Comparison of ENCODE assay signal across 1 cellular context in the genomic region with DNA sequence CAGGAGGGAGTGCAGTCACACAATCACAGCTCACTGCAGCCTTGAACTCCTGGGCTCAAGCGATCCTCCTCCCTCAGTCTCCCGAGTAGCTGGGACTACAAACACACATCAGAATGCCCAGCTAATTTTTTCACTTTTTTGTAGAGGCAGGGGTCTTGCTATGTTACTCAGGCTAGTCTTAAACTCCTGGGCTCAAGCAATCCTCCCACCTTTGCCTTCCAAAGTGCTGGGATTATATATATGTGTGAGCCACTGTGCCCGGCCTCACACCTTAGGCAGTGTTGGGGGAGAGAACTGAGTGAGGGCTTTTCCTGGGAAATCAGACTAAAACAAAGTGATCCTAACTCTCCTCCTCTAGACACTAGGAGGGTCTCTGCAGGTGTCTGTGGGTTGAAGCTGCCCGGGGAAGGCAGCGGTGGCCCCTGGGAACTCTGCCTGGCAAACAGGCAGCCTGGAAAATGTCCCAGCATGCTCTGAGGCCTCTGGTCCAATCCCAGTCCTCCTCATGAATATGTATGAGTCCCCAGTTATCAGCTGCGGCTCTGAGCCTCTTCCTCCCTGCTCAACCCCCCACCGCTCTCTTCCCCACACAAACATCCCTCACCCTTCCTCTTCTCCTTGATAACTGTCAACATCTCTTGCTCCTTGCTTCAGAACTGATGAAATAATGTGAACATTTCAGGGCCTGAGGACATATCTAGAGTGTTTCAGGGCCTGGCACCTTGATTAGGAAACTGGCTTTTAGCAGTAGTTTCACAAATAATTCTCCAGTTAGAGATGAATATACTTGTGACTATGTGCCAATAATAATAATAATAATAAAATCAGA.
TF ChIP-seq lines count a peak whose summit lies in the region.

No MANE protein-coding gene starts in this region.

TF ChIP-seq in HepG2, 621 proteins besides CTCF, POLR2A, EP300 and RAD21 (continued from another document and continues in another):
- TF ChIP-seq SMAD1 (CRISPR knock-in tag; IDR thresholded peaks at IDR 0.05; ENCODE audit: borderline replicate concordance, low read depth) (no peak), RXRB (CRISPR knock-in tag; IDR thresholded peaks at IDR 0.05; ENCODE audit: borderline replicate concordance) (0 out of 2 replicates have a peak, but pooled peaks have one; percentile 36), ZNF572 (CRISPR knock-in tag; IDR thresholded peaks at IDR 0.05) (no peak), ZC3H13 (CRISPR knock-in tag; IDR thresholded peaks at IDR 0.05) (no peak), ZNF780A (CRISPR knock-in tag; IDR thresholded peaks at IDR 0.05) (no peak), RXRA (CRISPR knock-in tag; IDR thresholded peaks at IDR 0.05) (no peak), RNF2 (conservative IDR thresholded peaks at IDR 0.05; ENCODE audit: low read depth) (no peak), ZNF678 (CRISPR knock-in tag; IDR thresholded peaks at IDR 0.05) (no peak), ZKSCAN8 (CRISPR knock-in tag; IDR thresholded peaks at IDR 0.05; ENCODE audit: borderline replicate concordance) (no peak), RBFOX2 (IDR thresholded peaks at IDR 0.05; ENCODE audit: low read depth, low read length) (peak; percentile 59), SATB2 (CRISPR knock-in tag; IDR thresholded peaks at IDR 0.05) (no peak), TOE1 (CRISPR knock-in tag; IDR thresholded peaks at IDR 0.05) (no peak), ZNF841 (CRISPR knock-in tag; IDR thresholded peaks at IDR 0.05; ENCODE audit: borderline replicate concordance) (no peak), EED (CRISPR knock-in tag; IDR thresholded peaks at IDR 0.05) (no peak), ZNF3 (CRISPR knock-in tag; IDR thresholded peaks at IDR 0.05) (no peak), POLR2AphosphoS5 (IDR thresholded peaks at IDR 0.05; ENCODE audit: low read depth, low read length) (peak; percentile 90), TCF12 (IDR thresholded peaks at IDR 0.05) (no peak), TCF12 (CRISPR knock-in tag; IDR thresholded peaks at IDR 0.05) (no peak), HOXA3 (CRISPR knock-in tag; IDR thresholded peaks at IDR 0.05) (no peak; the same call in 1 of the 2 replicates), RAD51 (IDR thresholded peaks at IDR 0.05; ENCODE audit: borderline replicate concordance) (no peak), FOXC1 (CRISPR knock-in tag; IDR thresholded peaks at IDR 0.05; ENCODE audit: borderline replicate concordance) (peak; percentile 25; the same call in 1 of the 2 replicates), PLRG1 (conservative IDR thresholded peaks at IDR 0.05) (no peak), ZFP41 (CRISPR knock-in tag; IDR thresholded peaks at IDR 0.05; ENCODE audit: borderline replicate concordance) (no peak), ZNF296 (CRISPR knock-in tag; conservative IDR thresholded peaks at IDR 0.05) (no peak), NFATC3 (CRISPR knock-in tag; IDR thresholded peaks at IDR 0.05) (no peak), ZNF556 (CRISPR knock-in tag; IDR thresholded peaks at IDR 0.05; ENCODE audit: borderline replicate concordance) (no peak), ZFX (CRISPR knock-in tag; IDR thresholded peaks at IDR 0.05; ENCODE audit: low read depth) (0 out of 2 replicates have a peak, but pooled peaks have one; percentile 30), ZNF17 (CRISPR knock-in tag; IDR thresholded peaks at IDR 0.05) (no peak), CCAR2 (optimal IDR thresholded peaks at IDR 0.05; ENCODE audit: low read depth, low read length) (no peak), GATAD2A (CRISPR knock-in tag; IDR thresholded peaks at IDR 0.05) (peak; percentile 27; the same call in 1 of the 2 replicates), ZNF7 (CRISPR knock-in tag; IDR thresholded peaks at IDR 0.05) (no peak), ZNF317 (CRISPR knock-in tag; IDR thresholded peaks at IDR 0.05) (no peak), ZNF430 (CRISPR knock-in tag; IDR thresholded peaks at IDR 0.05) (no peak), DNMT1 (CRISPR knock-in tag; IDR thresholded peaks at IDR 0.05) (no peak), LCORL (IDR thresholded peaks at IDR 0.05) (no peak), LCORL (CRISPR knock-in tag; IDR thresholded peaks at IDR 0.05) (peak; percentile 23; the same call in 1 of the 2 replicates), CBX2 (IDR thresholded peaks at IDR 0.05; ENCODE audit: low read depth, low read length) (no peak), CBX2 (CRISPR knock-in tag; IDR thresholded peaks at IDR 0.05; ENCODE audit: low read depth) (no peak), CBX5 (CRISPR knock-in tag; IDR thresholded peaks at IDR 0.05; ENCODE audit: borderline replicate concordance) (no peak)
- TF ChIP-seq, protein P1, sequence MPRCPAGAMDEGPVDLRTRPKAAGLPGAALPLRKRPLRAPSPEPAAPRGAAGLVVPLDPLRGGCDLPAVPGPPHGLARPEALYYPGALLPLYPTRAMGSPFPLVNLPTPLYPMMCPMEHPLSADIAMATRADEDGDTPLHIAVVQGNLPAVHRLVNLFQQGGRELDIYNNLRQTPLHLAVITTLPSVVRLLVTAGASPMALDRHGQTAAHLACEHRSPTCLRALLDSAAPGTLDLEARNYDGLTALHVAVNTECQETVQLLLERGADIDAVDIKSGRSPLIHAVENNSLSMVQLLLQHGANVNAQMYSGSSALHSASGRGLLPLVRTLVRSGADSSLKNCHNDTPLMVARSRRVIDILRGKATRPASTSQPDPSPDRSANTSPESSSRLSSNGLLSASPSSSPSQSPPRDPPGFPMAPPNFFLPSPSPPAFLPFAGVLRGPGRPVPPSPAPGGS (CRISPR knock-in tag; IDR thresholded peaks at IDR 0.05), result no peak
- TF ChIP-seq, protein P2, sequence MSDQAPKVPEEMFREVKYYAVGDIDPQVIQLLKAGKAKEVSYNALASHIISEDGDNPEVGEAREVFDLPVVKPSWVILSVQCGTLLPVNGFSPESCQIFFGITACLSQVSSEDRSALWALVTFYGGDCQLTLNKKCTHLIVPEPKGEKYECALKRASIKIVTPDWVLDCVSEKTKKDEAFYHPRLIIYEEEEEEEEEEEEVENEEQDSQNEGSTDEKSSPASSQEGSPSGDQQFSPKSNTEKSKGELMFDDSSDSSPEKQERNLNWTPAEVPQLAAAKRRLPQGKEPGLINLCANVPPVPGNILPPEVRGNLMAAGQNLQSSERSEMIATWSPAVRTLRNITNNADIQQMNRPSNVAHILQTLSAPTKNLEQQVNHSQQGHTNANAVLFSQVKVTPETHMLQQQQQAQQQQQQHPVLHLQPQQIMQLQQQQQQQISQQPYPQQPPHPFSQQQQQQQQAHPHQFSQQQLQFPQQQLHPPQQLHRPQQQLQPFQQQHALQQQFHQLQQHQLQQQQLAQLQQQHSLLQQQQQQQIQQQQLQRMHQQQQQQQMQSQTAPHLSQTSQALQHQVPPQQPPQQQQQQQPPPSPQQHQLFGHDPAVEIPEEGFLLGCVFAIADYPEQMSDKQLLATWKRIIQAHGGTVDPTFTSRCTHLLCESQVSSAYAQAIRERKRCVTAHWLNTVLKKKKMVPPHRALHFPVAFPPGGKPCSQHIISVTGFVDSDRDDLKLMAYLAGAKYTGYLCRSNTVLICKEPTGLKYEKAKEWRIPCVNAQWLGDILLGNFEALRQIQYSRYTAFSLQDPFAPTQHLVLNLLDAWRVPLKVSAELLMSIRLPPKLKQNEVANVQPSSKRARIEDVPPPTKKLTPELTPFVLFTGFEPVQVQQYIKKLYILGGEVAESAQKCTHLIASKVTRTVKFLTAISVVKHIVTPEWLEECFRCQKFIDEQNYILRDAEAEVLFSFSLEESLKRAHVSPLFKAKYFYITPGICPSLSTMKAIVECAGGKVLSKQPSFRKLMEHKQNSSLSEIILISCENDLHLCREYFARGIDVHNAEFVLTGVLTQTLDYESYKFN (CRISPR knock-in tag; conservative IDR thresholded peaks at IDR 0.05), result peak; percentile 7; the same call in 1 of the 2 replicates
- TF ChIP-seq, protein P3, sequence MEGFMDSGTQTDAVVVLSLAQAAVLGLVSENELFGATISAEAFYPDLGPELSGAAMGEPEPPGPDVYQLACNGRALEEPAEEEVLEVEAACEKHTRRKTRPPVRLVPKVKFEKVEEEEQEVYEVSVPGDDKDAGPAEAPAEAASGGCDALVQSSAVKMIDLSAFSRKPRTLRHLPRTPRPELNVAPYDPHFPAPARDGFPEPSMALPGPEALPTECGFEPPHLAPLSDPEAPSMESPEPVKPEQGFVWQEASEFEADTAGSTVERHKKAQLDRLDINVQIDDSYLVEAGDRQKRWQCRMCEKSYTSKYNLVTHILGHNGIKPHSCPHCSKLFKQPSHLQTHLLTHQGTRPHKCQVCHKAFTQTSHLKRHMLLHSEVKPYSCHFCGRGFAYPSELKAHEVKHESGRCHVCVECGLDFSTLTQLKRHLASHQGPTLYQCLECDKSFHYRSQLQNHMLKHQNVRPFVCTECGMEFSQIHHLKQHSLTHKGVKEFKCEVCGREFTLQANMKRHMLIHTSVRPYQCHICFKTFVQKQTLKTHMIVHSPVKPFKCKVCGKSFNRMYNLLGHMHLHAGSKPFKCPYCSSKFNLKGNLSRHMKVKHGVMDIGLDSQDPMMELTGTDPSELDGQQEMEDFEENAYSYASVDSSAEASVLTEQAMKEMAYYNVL (CRISPR knock-in tag; IDR thresholded peaks at IDR 0.05; ENCODE audit: borderline replicate concordance), result no peak
- TF ChIP-seq, protein P4, sequence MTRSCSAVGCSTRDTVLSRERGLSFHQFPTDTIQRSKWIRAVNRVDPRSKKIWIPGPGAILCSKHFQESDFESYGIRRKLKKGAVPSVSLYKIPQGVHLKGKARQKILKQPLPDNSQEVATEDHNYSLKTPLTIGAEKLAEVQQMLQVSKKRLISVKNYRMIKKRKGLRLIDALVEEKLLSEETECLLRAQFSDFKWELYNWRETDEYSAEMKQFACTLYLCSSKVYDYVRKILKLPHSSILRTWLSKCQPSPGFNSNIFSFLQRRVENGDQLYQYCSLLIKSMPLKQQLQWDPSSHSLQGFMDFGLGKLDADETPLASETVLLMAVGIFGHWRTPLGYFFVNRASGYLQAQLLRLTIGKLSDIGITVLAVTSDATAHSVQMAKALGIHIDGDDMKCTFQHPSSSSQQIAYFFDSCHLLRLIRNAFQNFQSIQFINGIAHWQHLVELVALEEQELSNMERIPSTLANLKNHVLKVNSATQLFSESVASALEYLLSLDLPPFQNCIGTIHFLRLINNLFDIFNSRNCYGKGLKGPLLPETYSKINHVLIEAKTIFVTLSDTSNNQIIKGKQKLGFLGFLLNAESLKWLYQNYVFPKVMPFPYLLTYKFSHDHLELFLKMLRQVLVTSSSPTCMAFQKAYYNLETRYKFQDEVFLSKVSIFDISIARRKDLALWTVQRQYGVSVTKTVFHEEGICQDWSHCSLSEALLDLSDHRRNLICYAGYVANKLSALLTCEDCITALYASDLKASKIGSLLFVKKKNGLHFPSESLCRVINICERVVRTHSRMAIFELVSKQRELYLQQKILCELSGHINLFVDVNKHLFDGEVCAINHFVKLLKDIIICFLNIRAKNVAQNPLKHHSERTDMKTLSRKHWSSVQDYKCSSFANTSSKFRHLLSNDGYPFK (CRISPR knock-in tag; IDR thresholded peaks at IDR 0.05; ENCODE audit: borderline replicate concordance), result no peak
- TF ChIP-seq, protein P5, sequence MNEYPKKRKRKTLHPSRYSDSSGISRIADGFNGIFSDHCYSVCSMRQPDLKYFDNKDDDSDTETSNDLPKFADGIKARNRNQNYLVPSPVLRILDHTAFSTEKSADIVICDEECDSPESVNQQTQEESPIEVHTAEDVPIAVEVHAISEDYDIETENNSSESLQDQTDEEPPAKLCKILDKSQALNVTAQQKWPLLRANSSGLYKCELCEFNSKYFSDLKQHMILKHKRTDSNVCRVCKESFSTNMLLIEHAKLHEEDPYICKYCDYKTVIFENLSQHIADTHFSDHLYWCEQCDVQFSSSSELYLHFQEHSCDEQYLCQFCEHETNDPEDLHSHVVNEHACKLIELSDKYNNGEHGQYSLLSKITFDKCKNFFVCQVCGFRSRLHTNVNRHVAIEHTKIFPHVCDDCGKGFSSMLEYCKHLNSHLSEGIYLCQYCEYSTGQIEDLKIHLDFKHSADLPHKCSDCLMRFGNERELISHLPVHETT (CRISPR knock-in tag; conservative IDR thresholded peaks at IDR 0.05), result no peak
- TF ChIP-seq, protein P6, sequence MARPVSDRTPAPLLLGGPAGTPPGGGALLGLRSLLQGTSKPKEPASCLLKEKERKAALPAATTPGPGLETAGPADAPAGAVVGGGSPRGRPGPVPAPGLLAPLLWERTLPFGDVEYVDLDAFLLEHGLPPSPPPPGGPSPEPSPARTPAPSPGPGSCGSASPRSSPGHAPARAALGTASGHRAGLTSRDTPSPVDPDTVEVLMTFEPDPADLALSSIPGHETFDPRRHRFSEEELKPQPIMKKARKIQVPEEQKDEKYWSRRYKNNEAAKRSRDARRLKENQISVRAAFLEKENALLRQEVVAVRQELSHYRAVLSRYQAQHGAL (CRISPR knock-in tag; IDR thresholded peaks at IDR 0.05; ENCODE audit: not compliant biosample characterization), result no peak
- TF ChIP-seq, protein P7, sequence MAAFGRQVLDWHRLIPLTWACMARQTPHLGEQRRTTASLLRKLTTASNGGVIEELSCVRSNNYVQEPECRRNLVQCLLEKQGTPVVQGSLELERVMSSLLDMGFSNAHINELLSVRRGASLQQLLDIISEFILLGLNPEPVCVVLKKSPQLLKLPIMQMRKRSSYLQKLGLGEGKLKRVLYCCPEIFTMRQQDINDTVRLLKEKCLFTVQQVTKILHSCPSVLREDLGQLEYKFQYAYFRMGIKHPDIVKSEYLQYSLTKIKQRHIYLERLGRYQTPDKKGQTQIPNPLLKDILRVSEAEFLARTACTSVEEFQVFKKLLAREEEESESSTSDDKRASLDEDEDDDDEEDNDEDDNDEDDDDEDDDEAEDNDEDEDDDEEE (CRISPR knock-in tag; IDR thresholded peaks at IDR 0.05), result no peak
- TF ChIP-seq, protein P8, sequence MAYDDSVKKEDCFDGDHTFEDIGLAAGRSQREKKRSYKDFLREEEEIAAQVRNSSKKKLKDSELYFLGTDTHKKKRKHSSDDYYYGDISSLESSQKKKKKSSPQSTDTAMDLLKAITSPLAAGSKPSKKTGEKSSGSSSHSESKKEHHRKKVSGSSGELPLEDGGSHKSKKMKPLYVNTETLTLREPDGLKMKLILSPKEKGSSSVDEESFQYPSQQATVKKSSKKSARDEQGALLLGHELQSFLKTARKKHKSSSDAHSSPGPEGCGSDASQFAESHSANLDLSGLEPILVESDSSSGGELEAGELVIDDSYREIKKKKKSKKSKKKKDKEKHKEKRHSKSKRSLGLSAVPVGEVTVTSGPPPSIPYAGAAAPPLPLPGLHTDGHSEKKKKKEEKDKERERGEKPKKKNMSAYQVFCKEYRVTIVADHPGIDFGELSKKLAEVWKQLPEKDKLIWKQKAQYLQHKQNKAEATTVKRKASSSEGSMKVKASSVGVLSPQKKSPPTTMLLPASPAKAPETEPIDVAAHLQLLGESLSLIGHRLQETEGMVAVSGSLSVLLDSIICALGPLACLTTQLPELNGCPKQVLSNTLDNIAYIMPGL (CRISPR knock-in tag; IDR thresholded peaks at IDR 0.05; ENCODE audit: borderline replicate concordance in 1 of 2, low read depth in 1 of 2), result 0 out of 4 replicates have a peak, but pooled peaks of 1 of the 2 experiments have one; percentile 65
- TF ChIP-seq, protein P9, sequence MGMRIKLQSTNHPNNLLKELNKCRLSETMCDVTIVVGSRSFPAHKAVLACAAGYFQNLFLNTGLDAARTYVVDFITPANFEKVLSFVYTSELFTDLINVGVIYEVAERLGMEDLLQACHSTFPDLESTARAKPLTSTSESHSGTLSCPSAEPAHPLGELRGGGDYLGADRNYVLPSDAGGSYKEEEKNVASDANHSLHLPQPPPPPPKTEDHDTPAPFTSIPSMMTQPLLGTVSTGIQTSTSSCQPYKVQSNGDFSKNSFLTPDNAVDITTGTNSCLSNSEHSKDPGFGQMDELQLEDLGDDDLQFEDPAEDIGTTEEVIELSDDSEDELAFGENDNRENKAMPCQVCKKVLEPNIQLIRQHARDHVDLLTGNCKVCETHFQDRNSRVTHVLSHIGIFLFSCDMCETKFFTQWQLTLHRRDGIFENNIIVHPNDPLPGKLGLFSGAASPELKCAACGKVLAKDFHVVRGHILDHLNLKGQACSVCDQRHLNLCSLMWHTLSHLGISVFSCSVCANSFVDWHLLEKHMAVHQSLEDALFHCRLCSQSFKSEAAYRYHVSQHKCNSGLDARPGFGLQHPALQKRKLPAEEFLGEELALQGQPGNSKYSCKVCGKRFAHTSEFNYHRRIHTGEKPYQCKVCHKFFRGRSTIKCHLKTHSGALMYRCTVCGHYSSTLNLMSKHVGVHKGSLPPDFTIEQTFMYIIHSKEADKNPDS (CRISPR knock-in tag; IDR thresholded peaks at IDR 0.05), result no peak
